ENCODE assay signal across 1 cellular context in the genomic region with DNA sequence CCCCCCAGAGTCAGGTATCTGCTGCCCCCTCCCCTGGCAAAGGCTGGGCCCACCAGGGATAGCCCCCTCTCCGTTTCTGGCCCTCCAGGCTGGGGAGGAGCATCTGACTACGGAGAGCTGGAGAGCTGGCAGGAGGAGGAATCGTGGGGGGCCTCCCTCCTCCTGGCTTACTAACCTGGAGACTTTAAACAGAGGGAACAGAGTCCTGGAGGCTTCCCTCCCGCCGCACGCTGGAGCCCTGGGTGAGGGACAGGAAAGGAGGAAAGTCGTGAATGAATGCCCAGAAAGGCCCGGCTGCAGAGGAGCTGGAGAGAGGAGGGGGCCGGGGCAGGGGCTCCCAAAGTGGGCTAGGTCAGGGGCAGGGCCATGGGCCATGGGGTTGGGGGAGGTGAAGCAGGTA.
TF ChIP-seq lines count a peak whose summit lies in the region.

No MANE protein-coding gene starts in this region.

TF ChIP-seq in H1, 55 proteins besides CTCF, POLR2A, EP300 and RAD21:
- TF ChIP-seq TAF1 (IDR thresholded peaks at IDR 0.05; ENCODE audit: low read depth, low read length) (no peak), MAFK (IDR thresholded peaks at IDR 0.05; ENCODE audit: low read depth, low read length) (no peak), BACH1 (IDR thresholded peaks at IDR 0.05; ENCODE audit: low read length) (no peak), TEAD4 (IDR thresholded peaks at IDR 0.05; ENCODE audit: low read depth, low read length) (no peak), KDM5A (IDR thresholded peaks at IDR 0.05; ENCODE audit: low read length) (no peak), KDM1A (IDR thresholded peaks at IDR 0.05; ENCODE audit: borderline replicate concordance, low read length) (no peak), EGR1 (IDR thresholded peaks at IDR 0.05; ENCODE audit: borderline replicate concordance, low read depth, low read length) (no peak), SP4 (IDR thresholded peaks at IDR 0.05; ENCODE audit: low read length) (no peak), SUZ12 (IDR thresholded peaks at IDR 0.05; ENCODE audit: low read length) (no peak), JUND (IDR thresholded peaks at IDR 0.05; ENCODE audit: low read length) (no peak), PHF8 (conservative IDR thresholded peaks at IDR 0.05; ENCODE audit: low read depth, low read length) (no peak), ASH2L (IDR thresholded peaks at IDR 0.05; ENCODE audit: low read length) (no peak)
- TF ChIP-seq, protein P1, sequence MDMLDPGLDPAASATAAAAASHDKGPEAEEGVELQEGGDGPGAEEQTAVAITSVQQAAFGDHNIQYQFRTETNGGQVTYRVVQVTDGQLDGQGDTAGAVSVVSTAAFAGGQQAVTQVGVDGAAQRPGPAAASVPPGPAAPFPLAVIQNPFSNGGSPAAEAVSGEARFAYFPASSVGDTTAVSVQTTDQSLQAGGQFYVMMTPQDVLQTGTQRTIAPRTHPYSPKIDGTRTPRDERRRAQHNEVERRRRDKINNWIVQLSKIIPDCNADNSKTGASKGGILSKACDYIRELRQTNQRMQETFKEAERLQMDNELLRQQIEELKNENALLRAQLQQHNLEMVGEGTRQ (IDR thresholded peaks at IDR 0.05; ENCODE audit: low read length): no peak
